ENCODE assay signal across 8 cellular contexts in genomic region chr18:48820483-48821250, GRCh38.
DNase-seq lines count a peak whose midpoint lies in the region; ATAC-seq and TF ChIP-seq lines count a peak whose summit lies in the region.

No MANE protein-coding gene starts in this region.

- no peak overlapping the region for H3K4me3 ChIP-seq in lower lobe of right lung
- no peak overlapping the region for H3K4me3 ChIP-seq in smooth muscle cell

- H3K4me1 ChIP-seq in lower lobe of right lung (peaks cover 3% of the 10 kb centered on the region), smooth muscle cell (ENCODE audit: low read depth) (peaks cover 9% of the 10 kb centered on the region)

- no peak overlapping the region for H2AFZ ChIP-seq in smooth muscle cell (ENCODE audit: low read depth)

- TF ChIP-seq CTCF in lower lobe of right lung (IDR thresholded peaks at IDR 0.05) (no peak), smooth muscle cell (IDR thresholded peaks at IDR 0.05; ENCODE audit: borderline replicate concordance, insufficient read depth, poor library complexity, severe bottlenecking) (no peak)

- H3K27ac ChIP-seq in lower lobe of right lung (no peak overlapping the region), smooth muscle cell (ENCODE audit: low read depth) (no peak overlapping the region)

- H3K27me3 ChIP-seq in lower lobe of right lung (ENCODE audit: low read depth) (no peaks in the 10 kb centered on the region), smooth muscle cell (ENCODE audit: low read depth) (no peaks in the 10 kb centered on the region)

- intact Hi-C loops in lower lobe of right lung (cut with DNase I): no loop called here

- H3K79me2 ChIP-seq in smooth muscle cell (ENCODE audit: low read depth): peaks cover 18% of the 10 kb centered on the region

- H4K20me1 ChIP-seq in smooth muscle cell (ENCODE audit: low read depth): no peaks in the 10 kb centered on the region

- H3K9ac ChIP-seq in smooth muscle cell (ENCODE audit: low read depth): no peak overlapping the region

- DNase-seq in MV-4-11 (lab: John Stamatoyannopoulos, UW) (peak; percentile 10), lower lobe of right lung (peak; percentile 36), DMS114 treated with DMSO at 0.1 percent for 48 hours (lab: John Stamatoyannopoulos, UW; ENCODE audit: unreplicated experiment) (no peak), T1000 (lab: John Stamatoyannopoulos, UW) (no peak), NCI-H2029 (lab: John Stamatoyannopoulos, UW) (no peak), smooth muscle cell (lab: John Stamatoyannopoulos, UW; ENCODE audit: unreplicated experiment) (no peak)

- ATAC-seq in GM18505 (IDR thresholded peaks at IDR 0.05; ENCODE audit: unreplicated experiment) (peak; percentile 88), GM21576 (IDR thresholded peaks at IDR 0.05; ENCODE audit: unreplicated experiment) (peak; percentile 89), lower lobe of right lung (no peak)

- H3K9me3 ChIP-seq in lower lobe of right lung (no peaks in the 10 kb centered on the region), smooth muscle cell (replicated peaks; ENCODE audit: low read depth) (no peaks in the 10 kb centered on the region)

- H3K36me3 ChIP-seq in lower lobe of right lung (peaks cover 22% of the 10 kb centered on the region), smooth muscle cell (ENCODE audit: low read depth) (peaks cover 3% of the 10 kb centered on the region)

- H3K4me2 ChIP-seq in smooth muscle cell: no peak overlapping the region

- no peaks in the 10 kb centered on the region for H3F3A ChIP-seq in smooth muscle cell (ENCODE audit: low read depth)

- TF ChIP-seq POLR2A in GM18505 (IDR thresholded peaks at IDR 0.05; ENCODE audit: borderline replicate concordance, extremely low read depth, insufficient read depth, insufficient read length): no peak

- 96% methylated on average over 11 of the region's 11 CpGs for WGBS in smooth muscle cell (ENCODE audit: low lambda C conversion rate)

Comparison
In these comparisons a context has a peak if more than half of its experiments do, and no peak if none do; other contexts are left out.
1. ATAC-seq: peak in GM18505 (single experiment) and GM21576 (single experiment); none in lower lobe of right lung (0 of 2).
2. DNase-seq: peak in MV-4-11 (single experiment) and lower lobe of right lung (single experiment); none in DMS114 treated with DMSO at 0.1 percent for 48 hours (single experiment), T1000 (single experiment), NCI-H2029 (single experiment) and smooth muscle cell (single experiment).